ENCODE assay signal across 8 cellular contexts in the genomic region with DNA sequence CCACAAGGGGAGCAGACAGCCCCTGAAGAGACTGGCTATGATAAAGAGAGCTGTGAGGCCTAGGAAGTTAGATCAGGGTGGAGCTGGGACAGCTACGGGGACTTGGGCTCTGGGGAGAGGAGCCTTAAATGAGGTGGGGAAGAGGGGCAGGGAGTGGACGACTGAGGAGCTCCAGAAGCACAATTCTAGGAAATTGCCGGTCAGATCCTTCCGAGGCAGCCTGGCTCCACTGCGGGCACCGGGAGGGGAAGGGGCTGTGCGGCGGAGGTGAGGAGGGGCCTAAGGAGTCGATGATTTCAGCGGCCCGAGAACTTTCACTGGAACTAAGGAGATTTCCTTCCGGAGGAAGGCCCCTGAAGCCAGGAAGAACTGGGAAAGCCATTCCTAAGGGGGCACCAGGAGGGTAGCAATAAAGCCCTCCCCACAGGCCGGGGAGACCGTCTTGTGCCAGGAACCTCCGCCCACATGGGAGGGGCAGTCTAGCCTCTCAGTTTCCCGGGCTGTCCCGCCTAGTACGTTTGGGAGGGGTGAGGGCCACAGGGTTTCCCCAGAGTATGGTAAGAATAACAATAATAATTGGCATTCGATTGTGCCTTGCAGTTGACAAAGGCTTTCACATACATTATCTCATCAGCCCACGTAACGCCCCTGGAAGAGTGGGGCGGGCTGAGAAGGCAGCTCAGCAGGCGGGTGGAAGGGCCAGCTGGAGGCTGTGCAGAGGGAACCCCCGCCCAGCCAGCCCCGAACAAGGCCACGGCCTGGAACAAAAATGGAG. TPM values are rescaled to one million over a fixed set of nuclear protein-coding genes. Genes with fewer than 3 reads are reported as not detected.
DNase-seq lines count a peak whose midpoint lies in the region; ATAC-seq, FAIRE-seq and TF ChIP-seq lines count a peak whose summit lies in the region.

No MANE protein-coding gene starts in this region.

- SMC1A ChIA-PET in GM12878 (lab: Charles Lee; ENCODE audit: uncharacterized antibody, unreplicated experiment) = no interaction called here

- H3K27me3 ChIP-seq in GM12878 (replicated peaks in 1 of 2; ENCODE audit: control insufficient read depth in 2 of 2, insufficient read depth in 2 of 2, low read length in 1 of 2) (no peaks in the 10 kb centered on the region), iPS-15b (ENCODE audit: control insufficient read depth, insufficient read depth, low read length) (no peaks in the 10 kb centered on the region)

- CTCF ChIA-PET in GM12878 (lab: Yijun Ruan, JAX) = no interaction called here

- intact Hi-C loops in GM12878 (cut with micrococcal nuclease; ENCODE audit: unreplicated experiment) = no loop called here

- H3K4me2 ChIP-seq in GM12878 (ENCODE audit: control insufficient read depth, insufficient read depth) = peak overlapping the region; percentile 33; the same call in 1 of the 2 replicates

- H3K36me3 ChIP-seq in ES-I3 (ENCODE audit: insufficient read depth, low read length) = no peaks in the 10 kb centered on the region
- no peaks in the 10 kb centered on the region for H3K36me3 ChIP-seq in GM12878 (ENCODE audit: control insufficient read depth in 2 of 2, insufficient read depth in 2 of 2, low read length in 1 of 2)
- no peaks in the 10 kb centered on the region for H3K36me3 ChIP-seq in iPS-15b (ENCODE audit: control insufficient read depth, insufficient read depth, low read length)

- TF ChIP-seq EP300 in GM12878 (IDR thresholded peaks at IDR 0.05; ENCODE audit: borderline replicate concordance in 1 of 2, control insufficient read depth in 1 of 2, low read depth in 2 of 2, low read length in 2 of 2) = no peak

- DNase-seq in GM12878 (ENCODE audit: low read depth, low spot score) (no peak), putamen (ENCODE audit: low spot score) (peak; percentile 37), DMS153 (lab: John Stamatoyannopoulos, UW) (no peak)
- no peak for DNase-seq in activated naive CD4-positive, alpha-beta T cell (lab: John Stamatoyannopoulos, UW)

- H3K4me3 ChIP-seq in GM12878 = no peak overlapping the region
- H3K4me3 ChIP-seq in iPS-15b (ENCODE audit: low read depth, low read length) = peak overlapping the region; percentile 59

- H3K79me2 ChIP-seq in GM12878 (ENCODE audit: control insufficient read depth, insufficient read depth, low read length) = no peaks in the 10 kb centered on the region

- peak overlapping the region; percentile 34 for H3K9ac ChIP-seq in ES-I3 (ENCODE audit: low read depth, low read length)
- peak overlapping the region; percentile 20; the same call in 1 of the 2 replicates for H3K9ac ChIP-seq in GM12878 (ENCODE audit: control insufficient read depth, insufficient read depth, low read length)
- H3K9ac ChIP-seq in iPS-15b (ENCODE audit: low read depth, low read length) = peak overlapping the region; percentile 74

- no peaks in the 10 kb centered on the region for H4K20me1 ChIP-seq in GM12878 (ENCODE audit: control insufficient read depth, insufficient read depth)

- H3K4me1 ChIP-seq in ES-I3 (ENCODE audit: insufficient read depth, low read length) (peaks cover 22% of the 10 kb centered on the region), GM12878 (ENCODE audit: control insufficient read depth, insufficient read depth, low read length) (peaks cover 4% of the 10 kb centered on the region), iPS-15b (ENCODE audit: control insufficient read depth, insufficient read depth, low read length) (peaks cover 12% of the 10 kb centered on the region)

- FAIRE-seq in GM12878 (lab: Jason Lieb, UNC) = no peak

- 45% methylated on average over 26 of the region's 26 CpGs for WGBS in GM12878 (ENCODE audit: insufficient coverage, insufficient replicate concordance, low lambda C conversion rate, missing lambda C conversion rate)

- TF ChIP-seq RAD21 in GM12878 (IDR thresholded peaks at IDR 0.05; ENCODE audit: insufficient read depth, low read depth, low read length) = no peak

- no peaks in the 10 kb centered on the region for H3K9me3 ChIP-seq in ES-I3 (ENCODE audit: control insufficient read depth, insufficient read depth, low read length)
- H3K9me3 ChIP-seq in GM12878 (replicated peaks; ENCODE audit: control insufficient read depth, insufficient read depth, low read length) = no peaks in the 10 kb centered on the region
- no peaks in the 10 kb centered on the region for H3K9me3 ChIP-seq in iPS-15b (ENCODE audit: control insufficient read depth, insufficient read depth, low read length)

- H2AFZ ChIP-seq in GM12878 (ENCODE audit: control insufficient read depth, low read depth, low read length) = peak overlapping the region; percentile 72

- no peak for TF ChIP-seq POLR2A in GM12878 (IDR thresholded peaks at IDR 0.05; ENCODE audit: low read depth, low read length)

- RAD21 ChIA-PET in GM12878 (lab: Charles Lee; ENCODE audit: unreplicated experiment) = interaction anchor here (0.7 to 1.0 kb wide), 2 partner anchors 28 to 44 kb away, joined by 3 read pairs; no protein-coding TSS in a partner anchor

- ATAC-seq in GM12878 = peak; percentile 31; the same call in 2 of the 3 replicates
- ATAC-seq in HG03521 (IDR thresholded peaks at IDR 0.05; ENCODE audit: unreplicated experiment) = no peak
- ATAC-seq in HG03095 (IDR thresholded peaks at IDR 0.05; ENCODE audit: unreplicated experiment) = no peak

- BruUV-seq in GM12878 (replicated peaks; lab: Mats Ljungman, UMichigan) = no TSS peak

- POLR2A ChIA-PET in GM12878 (lab: Charles Lee) = interaction anchor here (0.6 to 1.3 kb wide), 2 partner anchors 29 to 1275 kb away, joined by 3 to 4 read pairs; no protein-coding TSS in a partner anchor

- no peak overlapping the region for H3K27ac ChIP-seq in GM12878 (ENCODE audit: control insufficient read depth, insufficient read depth)

- in situ Hi-C loops in GM12878 (cut with MboI) = no loop called here

- no peak for TF ChIP-seq CTCF in GM12878 (IDR thresholded peaks at IDR 0.05 in 2 of 3, conservative IDR thresholded peaks at IDR 0.05 in 1 of 3; ENCODE audit: control insufficient read depth in 2 of 3, extremely low read depth in 1 of 3, insufficient read depth in 1 of 3, low read depth in 3 of 3, low read length in 3 of 3)

RNA-seq across cellular contexts. Expression of a gene that starts 19.6 kb away (rescaled TPM):
- 4.1 and 5.2 TPM in 2 replicates for total RNA-seq in GM12878 (2013; cell fraction: nucleolus; rRNA removed)
- total RNA-seq in GM12878 (2014; rRNA removed) (0.22 and 0.40 TPM in 2 replicates), GM12878 (2014; rRNA removed; fragmentation: Illumina TruSeq; extraction: Trizol) (0.13 and 0.18 TPM in 2 replicates), GM12878 (2021) (0.56 and 0.72 TPM in 2 replicates)
- 0.08 TPM for polyA plus RNA-seq in GM12878 (2011; ENCODE audit: low read depth)
- polyA plus RNA-seq in GM12878 (2011; rRNA removed) (1.3 and 2.1 TPM in 2 replicates), GM12878 (2014; fragmentation: Illumina TruSeq; extraction: Trizol) (0.28 TPM in 1 of 2 replicates, not detected in the other), GM12878 (2014; fragmentation: Nextera tagmentation; extraction: Ambion mirVana) (under 1 TPM in 1 of 2 experiments, not detected in 1; 0.09 TPM), GM12878 (2014; rRNA removed) (0.16 and 0.50 TPM in 2 replicates), GM12878 (2016; fragmentation: Nextera tagmentation; extraction: Ambion mirVana) (under 1 TPM; 0.14 to 0.17 TPM)
- polyA plus RNA-seq in GM12878 (2011; cell fraction: cytosol; rRNA removed) = 2.0 and 2.2 TPM in 2 replicates
- polyA plus RNA-seq in GM12878 (2011; cell fraction: nucleus; rRNA removed) = 5.9 and 8.9 TPM in 2 replicates
- 0.32 and 0.35 TPM in 2 replicates for polyA plus RNA-seq in GM12878 (2012)
- polyA minus RNA-seq in GM12878 (2011; rRNA and poly(A)+ RNA removed) = 2.1 and 2.7 TPM in 2 replicates
- 1.7 and 2.2 TPM in 2 replicates for polyA minus RNA-seq in GM12878 (2011; cell fraction: cytosol; rRNA and poly(A)+ RNA removed)
- polyA minus RNA-seq in GM12878 (2011; cell fraction: nucleus; rRNA and poly(A)+ RNA removed) = 1.4 and 1.5 TPM in 2 replicates

RNA-seq across cellular contexts. Expression of a gene that starts 27.3 kb away (rescaled TPM):
- 53.8 and 56.7 TPM in 2 replicates for total RNA-seq in GM12878 (2013; cell fraction: nucleolus; rRNA removed)
- total RNA-seq in GM12878 (2014; rRNA removed) (309 and 334 TPM in 2 replicates), GM12878 (2014; rRNA removed; fragmentation: Illumina TruSeq; extraction: Trizol) (405 and 431 TPM in 2 replicates), GM12878 (2021) (261 and 266 TPM in 2 replicates)
- 179 TPM for polyA plus RNA-seq in GM12878 (2011; ENCODE audit: low read depth)
- polyA plus RNA-seq in GM12878 (2011; rRNA removed) (452 and 462 TPM in 2 replicates), GM12878 (2014; fragmentation: Illumina TruSeq; extraction: Trizol) (520 and 601 TPM in 2 replicates), GM12878 (2014; fragmentation: Nextera tagmentation; extraction: Ambion mirVana) (100 to 1,000 TPM; 444 to 455 TPM), GM12878 (2014; rRNA removed) (266 and 287 TPM in 2 replicates), GM12878 (2016; fragmentation: Nextera tagmentation; extraction: Ambion mirVana) (100 to 1,000 TPM; 484 to 487 TPM)
- polyA plus RNA-seq in GM12878 (2011; cell fraction: cytosol; rRNA removed) = 374 and 428 TPM in 2 replicates
- 208 and 248 TPM in 2 replicates for polyA plus RNA-seq in GM12878 (2011; cell fraction: nucleus; rRNA removed)
- 157 and 180 TPM in 2 replicates for polyA plus RNA-seq in GM12878 (2012)
- polyA minus RNA-seq in GM12878 (2011; rRNA and poly(A)+ RNA removed) = 323 and 337 TPM in 2 replicates
- 102 and 114 TPM in 2 replicates for polyA minus RNA-seq in GM12878 (2011; cell fraction: cytosol; rRNA and poly(A)+ RNA removed)
- polyA minus RNA-seq in GM12878 (2011; cell fraction: nucleus; rRNA and poly(A)+ RNA removed) = 46.4 and 69.7 TPM in 2 replicates

RNA-seq across cellular contexts. Expression of a gene that starts 29.8 kb away (rescaled TPM):
- total RNA-seq in GM12878 (2013; cell fraction: nucleolus; rRNA removed) = 258 and 277 TPM in 2 replicates
- total RNA-seq in GM12878 (2014; rRNA removed) = 32.7 and 36.1 TPM in 2 replicates
- total RNA-seq in GM12878 (2014; rRNA removed; fragmentation: Illumina TruSeq; extraction: Trizol) = 25.0 and 25.2 TPM in 2 replicates
- 44.0 and 48.3 TPM in 2 replicates for total RNA-seq in GM12878 (2021)
- polyA plus RNA-seq in GM12878 (2011; ENCODE audit: low read depth) = 30.4 TPM
- polyA plus RNA-seq in GM12878 (2011; rRNA removed) = 78.6 and 87.4 TPM in 2 replicates
- polyA plus RNA-seq in GM12878 (2011; cell fraction: cytosol; rRNA removed) = 67.3 and 91.7 TPM in 2 replicates
- polyA plus RNA-seq in GM12878 (2011; cell fraction: nucleus; rRNA removed) = 426 and 653 TPM in 2 replicates
- 37.9 and 51.2 TPM in 2 replicates for polyA plus RNA-seq in GM12878 (2012)
- polyA plus RNA-seq in GM12878 (2014; fragmentation: Illumina TruSeq; extraction: Trizol) = 36.3 and 37.1 TPM in 2 replicates
- 10 to 100 TPM; 12.6 to 14.0 TPM for polyA plus RNA-seq in GM12878 (2014; fragmentation: Nextera tagmentation; extraction: Ambion mirVana)
- 31.3 and 32.3 TPM in 2 replicates for polyA plus RNA-seq in GM12878 (2014; rRNA removed)
- polyA plus RNA-seq in GM12878 (2016; fragmentation: Nextera tagmentation; extraction: Ambion mirVana) = 10 to 100 TPM; 28.2 to 30.4 TPM
- polyA minus RNA-seq in GM12878 (2011; rRNA and poly(A)+ RNA removed) = 74.4 and 79.5 TPM in 2 replicates
- 19.5 and 25.3 TPM in 2 replicates for polyA minus RNA-seq in GM12878 (2011; cell fraction: cytosol; rRNA and poly(A)+ RNA removed)
- 94.9 and 97.4 TPM in 2 replicates for polyA minus RNA-seq in GM12878 (2011; cell fraction: nucleus; rRNA and poly(A)+ RNA removed)

RNA-seq across cellular contexts. Expression of a gene that starts 39.6 kb away (rescaled TPM):
- total RNA-seq in GM12878 (2013; cell fraction: nucleolus; rRNA removed) = 9.4 and 10.2 TPM in 2 replicates
- total RNA-seq in GM12878 (2014; rRNA removed) = 47.1 and 48.3 TPM in 2 replicates
- 29.7 and 31.4 TPM in 2 replicates for total RNA-seq in GM12878 (2014; rRNA removed; fragmentation: Illumina TruSeq; extraction: Trizol)
- 25.7 and 30.8 TPM in 2 replicates for total RNA-seq in GM12878 (2021)
- 23.4 TPM for polyA plus RNA-seq in GM12878 (2011; ENCODE audit: low read depth)
- polyA plus RNA-seq in GM12878 (2011; rRNA removed) = 37.8 and 40.6 TPM in 2 replicates
- polyA plus RNA-seq in GM12878 (2011; cell fraction: cytosol; rRNA removed) = 39.5 and 41.8 TPM in 2 replicates
- 19.2 and 29.5 TPM in 2 replicates for polyA plus RNA-seq in GM12878 (2011; cell fraction: nucleus; rRNA removed)
- 26.2 and 32.5 TPM in 2 replicates for polyA plus RNA-seq in GM12878 (2012)
- polyA plus RNA-seq in GM12878 (2014; fragmentation: Illumina TruSeq; extraction: Trizol) = 34.5 and 36.6 TPM in 2 replicates
- 10 to 100 TPM; 12.4 to 25.0 TPM for polyA plus RNA-seq in GM12878 (2014; fragmentation: Nextera tagmentation; extraction: Ambion mirVana)
- polyA plus RNA-seq in GM12878 (2014; rRNA removed) = 50.9 and 58.5 TPM in 2 replicates
- 10 to 100 TPM; 74.5 to 78.1 TPM for polyA plus RNA-seq in GM12878 (2016; fragmentation: Nextera tagmentation; extraction: Ambion mirVana)
- polyA minus RNA-seq in GM12878 (2011; rRNA and poly(A)+ RNA removed) = 9.4 and 18.1 TPM in 2 replicates
- 6.8 and 7.4 TPM in 2 replicates for polyA minus RNA-seq in GM12878 (2011; cell fraction: cytosol; rRNA and poly(A)+ RNA removed)
- 6.4 and 10.7 TPM in 2 replicates for polyA minus RNA-seq in GM12878 (2011; cell fraction: nucleus; rRNA and poly(A)+ RNA removed)

Comparison
In these comparisons a context has a peak if more than half of its experiments do, and no peak if none do; other contexts are left out.
1. H3K9ac ChIP-seq: peak in every context shown above with its lines; median percentile 74 in iPS-15b; 34 in ES-I3; 20 in GM12878.